23 cellular contexts compared by ENCODE assay signal in genomic region chr18:35038029-35038428, GRCh38. TPM values are rescaled to one million over a fixed set of nuclear protein-coding genes. Genes with fewer than 3 reads are reported as not detected.
DNase-seq lines count a peak whose midpoint lies in the region; ATAC-seq and TF ChIP-seq lines count a peak whose summit lies in the region.
"Had no signal": no experiment of that assay in that cellular context is flagged by ENCODE, and none has a peak within 500 bp of the region (broad histone marks: within the 10 kb centered on the region; RNA-seq: fewer than 3 reads in every experiment).

No MANE protein-coding gene starts in this region.

- no peak overlapping the region for H3K9ac ChIP-seq in OCI-LY1 (ENCODE audit: low read length)

- peak overlapping the region in 1 of 7 donors; percentile 12 for H3K4me3 Mint-ChIP-seq in CD8-positive, alpha-beta memory T cell
- no peak overlapping the region for H3K4me3 Mint-ChIP-seq in glutamatergic neuron (ENCODE audit: unreplicated experiment)
- no peak overlapping the region for H3K4me3 Mint-ChIP-seq in stimulated activated effector memory CD8-positive, alpha-beta T cell treated with anti-CD3 and anti-CD28 coated beads, Interleukin-12 subunit alpha, Interleukin-12 subunit beta, amount 100 ng/mL, for 72 hours

- POLR2A ChIA-PET in CD8-positive, alpha-beta memory T cell (lab: Charles Lee) = interaction anchor here (1.2 kb wide), 1 partner anchor 10 kb away, joined by 3 read pairs; no protein-coding TSS in a partner anchor

- peaks cover 0 to 15% (median 0%) of the 10 kb centered on the region in 3 donors for H3K36me3 Mint-ChIP-seq in CD8-positive, alpha-beta memory T cell
- H3K36me3 Mint-ChIP-seq in glutamatergic neuron (ENCODE audit: unreplicated experiment) = peaks cover 5% of the 10 kb centered on the region
- H3K36me3 Mint-ChIP-seq in stimulated activated effector memory CD8-positive, alpha-beta T cell treated with anti-CD3 and anti-CD28 coated beads, Interleukin-12 subunit alpha, Interleukin-12 subunit beta, amount 100 ng/mL, for 72 hours = peaks cover 20% of the 10 kb centered on the region

- H4K20me1 ChIP-seq in OCI-LY1 (ENCODE audit: insufficient read depth, low read length) = no peaks in the 10 kb centered on the region

- peaks cover 0 to 4% of the 10 kb centered on the region in 2 donors for H3K27me3 Mint-ChIP-seq in CD8-positive, alpha-beta memory T cell
- H3K27me3 Mint-ChIP-seq in glutamatergic neuron (ENCODE audit: unreplicated experiment) = peaks cover 16% of the 10 kb centered on the region

- H3F3A ChIP-seq in OCI-LY1 (ENCODE audit: insufficient read depth, low read length) = no peaks in the 10 kb centered on the region

- intact Hi-C loops in upper lobe of right lung (cut with DNase I) = no loop called here

- H3K9me3 ChIP-seq in CD8-positive, alpha-beta memory T cell (ENCODE audit: low read length) = no peaks in the 10 kb centered on the region
- peaks cover 5% of the 10 kb centered on the region; the same call in 1 of the 2 replicates for H3K9me3 ChIP-seq in OCI-LY1 (ENCODE audit: low read length)
- H3K9me3 ChIP-seq in upper lobe of right lung = no peaks in the 10 kb centered on the region
- H3K9me3 ChIP-seq: HAP-1, right lobe of liver had no signal

- peaks cover 0 to 2% (median 0%) of the 10 kb centered on the region in 5 donors for H3K9me3 Mint-ChIP-seq in CD8-positive, alpha-beta memory T cell
- peaks cover 15% of the 10 kb centered on the region for H3K9me3 Mint-ChIP-seq in glutamatergic neuron (ENCODE audit: unreplicated experiment)
- no peaks in the 10 kb centered on the region for H3K9me3 Mint-ChIP-seq in stimulated activated effector memory CD8-positive, alpha-beta T cell treated with anti-CD3 and anti-CD28 coated beads, Interleukin-12 subunit alpha, Interleukin-12 subunit beta, amount 100 ng/mL, for 72 hours
- H3K9me3 Mint-ChIP-seq: activated T-helper 2 cell treated with anti-CD3 and anti-CD28 coated beads, Interferon-gamma antibody, Interleukin-2, Interleukin-4, amounts not matched to agents 10 μg/mL and 5 μg/mL and 100 μg/mL, durations not matched to agents 14 hours and 24 hours and 36 hours had no signal

- no peak overlapping the region for H3K27ac ChIP-seq in CD8-positive, alpha-beta memory T cell (ENCODE audit: low read depth, low read length)
- H3K27ac ChIP-seq in OCI-LY1 (ENCODE audit: low read depth, low read length, poor library complexity, severe bottlenecking) = peak overlapping the region; percentile 95
- H3K27ac ChIP-seq in upper lobe of right lung = no peak overlapping the region
- H3K27ac ChIP-seq: foreskin keratinocyte, hepatocyte, right lobe of liver, WERI-Rb-1 had no signal

- ATAC-seq in stimulated activated effector memory CD8-positive, alpha-beta T cell treated with anti-CD3 and anti-CD28 coated beads, Interleukin-12 subunit alpha, Interleukin-12 subunit beta, amount 100 ng/mL, for 72 hours = no peak
- ATAC-seq in GM18907 (IDR thresholded peaks at IDR 0.05; ENCODE audit: unreplicated experiment) (no peak), upper lobe of right lung (no peak)
- ATAC-seq: foreskin keratinocyte, right lobe of liver, Right ventricle myocardium inferior had no signal

- peaks cover 12% of the 10 kb centered on the region for H3K4me1 ChIP-seq in CD8-positive, alpha-beta memory T cell (ENCODE audit: insufficient read depth, low read length)
- H3K4me1 ChIP-seq in OCI-LY1 (ENCODE audit: insufficient read depth, low read length, severe bottlenecking) (peaks cover 31% of the 10 kb centered on the region), upper lobe of right lung (no peaks in the 10 kb centered on the region)

- CTCF ChIA-PET in CD8-positive, alpha-beta memory T cell (lab: Charles Lee) = interaction anchor here (0.9 kb wide), 1 partner anchor 8 kb away, joined by 3 read pairs; no protein-coding TSS in a partner anchor

- peaks cover 21 to 39% (median 25%) of the 10 kb centered on the region in 3 donors for H3K4me1 Mint-ChIP-seq in CD8-positive, alpha-beta memory T cell
- H3K4me1 Mint-ChIP-seq in glutamatergic neuron (ENCODE audit: low read depth, unreplicated experiment) = peaks cover 14% of the 10 kb centered on the region
- peaks cover 44% of the 10 kb centered on the region for H3K4me1 Mint-ChIP-seq in stimulated activated effector memory CD8-positive, alpha-beta T cell treated with anti-CD3 and anti-CD28 coated beads, Interleukin-12 subunit alpha, Interleukin-12 subunit beta, amount 100 ng/mL, for 72 hours

- H3K27ac Mint-ChIP-seq in CD8-positive, alpha-beta memory T cell = peak overlapping the region in 7 of 8 donors; percentile 23 to 99 (median 29)
- H3K27ac Mint-ChIP-seq in glutamatergic neuron (ENCODE audit: unreplicated experiment) = peak overlapping the region; percentile 19
- peak overlapping the region; percentile 97 for H3K27ac Mint-ChIP-seq in stimulated activated effector memory CD8-positive, alpha-beta T cell treated with anti-CD3 and anti-CD28 coated beads, Interleukin-12 subunit alpha, Interleukin-12 subunit beta, amount 100 ng/mL, for 72 hours
- H3K27ac Mint-ChIP-seq: activated T-helper 2 cell treated with anti-CD3 and anti-CD28 coated beads, Interferon-gamma antibody, Interleukin-2, Interleukin-4, amounts not matched to agents 10 μg/mL and 5 μg/mL and 100 μg/mL, durations not matched to agents 14 hours and 24 hours and 36 hours had no signal

- DNase-seq in CD8-positive, alpha-beta memory T cell = no peak
- DNase-seq in glutamatergic neuron (no peak), upper lobe of right lung (no peak), HK-2 (ENCODE audit: unreplicated experiment) (no peak)
- DNase-seq in stimulated activated effector memory CD8-positive, alpha-beta T cell treated with anti-CD3 and anti-CD28 coated beads, Interleukin-12 subunit alpha, Interleukin-12 subunit beta, amount 100 ng/mL, for 72 hours (ENCODE audit: low spot score in 2 of 2) = no peak
- DNase-seq: activated CD4-positive, alpha-beta T cell treated with anti-CD3 and anti-CD28 coated beads, Interleukin-2, amount 50 U/mL, for 1 hour; COR-L47; DMS79 treated with DMSO at 0.1 percent for 48 hours; effector CD8-positive, alpha-beta T cell; foreskin keratinocyte; NCI-H1436; NCI-H446 treated with DMSO at 0.1 percent for 48 hours; posterior cingulate gyrus; right lobe of liver; T-helper 9 cell; trophoblast cell; WERI-Rb-1 had no signal

- H3K27me3 ChIP-seq in CD8-positive, alpha-beta memory T cell (ENCODE audit: insufficient read depth, low read length, poor library complexity, severe bottlenecking) = no peaks in the 10 kb centered on the region
- H3K27me3 ChIP-seq in OCI-LY1 (ENCODE audit: insufficient read depth, low read length) = no peaks in the 10 kb centered on the region
- H3K27me3 ChIP-seq in upper lobe of right lung = no peaks in the 10 kb centered on the region
- H3K27me3 ChIP-seq: foreskin keratinocyte, hepatocyte, right lobe of liver had no signal

- no peaks in the 10 kb centered on the region for H3K9me2 ChIP-seq in OCI-LY1 (ENCODE audit: low read depth, low read length)

- TF ChIP-seq CTCF in OCI-LY1 (IDR thresholded peaks at IDR 0.05; ENCODE audit: low read length) (no peak), glutamatergic neuron (IDR thresholded peaks at IDR 0.05; ENCODE audit: partially characterized antibody, unreplicated experiment) (no peak), upper lobe of right lung (IDR thresholded peaks at IDR 0.05) (no peak)

- H3K4me3 ChIP-seq in CD8-positive, alpha-beta memory T cell (ENCODE audit: low read length) = no peak overlapping the region
- H3K4me3 ChIP-seq in OCI-LY1 (ENCODE audit: low read depth, low read length, poor library complexity, severe bottlenecking) (no peak overlapping the region), upper lobe of right lung (no peak overlapping the region)
- H3K4me3 ChIP-seq: HAP-1, hepatocyte, right lobe of liver had no signal

- H3K36me3 ChIP-seq in CD8-positive, alpha-beta memory T cell (ENCODE audit: insufficient read depth, low read length) = no peaks in the 10 kb centered on the region
- H3K36me3 ChIP-seq in OCI-LY1 (ENCODE audit: insufficient read depth, low read length) = no peaks in the 10 kb centered on the region
- no peaks in the 10 kb centered on the region for H3K36me3 ChIP-seq in upper lobe of right lung
- H3K36me3 ChIP-seq: HAP-1, right lobe of liver, WERI-Rb-1 had no signal

- H2AFZ ChIP-seq in OCI-LY1 (ENCODE audit: low read length) = no peak overlapping the region
- H2AFZ ChIP-seq: hepatocyte had no signal

- H3K79me2 ChIP-seq in OCI-LY1 (ENCODE audit: insufficient read depth, low read length) = peaks cover 15% of the 10 kb centered on the region

- no peak overlapping the region for H3K4me2 ChIP-seq in OCI-LY1 (ENCODE audit: low read length)
- H3K4me2 ChIP-seq: hepatocyte had no signal

RNA-seq across cellular contexts. Expression of gene MAPRE2, which starts 3.2 kb away (rescaled TPM):
- 10 to 100 TPM; 38.5 to 38.6 TPM for total RNA-seq in CD8-positive, alpha-beta memory T cell
- polyA plus RNA-seq in CD8-positive, alpha-beta memory T cell = 80.4 TPM
- 127 TPM for total RNA-seq in glutamatergic neuron (ENCODE audit: unreplicated experiment)
- total RNA-seq in upper lobe of right lung = 35.4 TPM

Comparison
In these comparisons a context has a peak if more than half of its experiments do, and no peak if none do; other contexts are left out.
1. H3K27ac Mint-ChIP-seq: peak in every context shown above with its lines; median percentile 97 in stimulated activated effector memory CD8-positive, alpha-beta T cell treated with anti-CD3 and anti-CD28 coated beads, Interleukin-12 subunit alpha, Interleukin-12 subunit beta, amount 100 ng/mL, for 72 hours; 29 in CD8-positive, alpha-beta memory T cell; 19 in glutamatergic neuron.